In genomic region chr7:100366411-100367250, GRCh38 we compare ENCODE assay signal across 12 cellular contexts. TPM values are rescaled to one million over a fixed set of nuclear protein-coding genes. Genes with fewer than 3 reads are reported as not detected.
DNase-seq lines count a peak whose midpoint lies in the region; ATAC-seq and TF ChIP-seq lines count a peak whose summit lies in the region.
"Had no signal": no experiment of that assay in that cellular context is flagged by ENCODE, and none has a peak within 500 bp of the region (broad histone marks: within the 10 kb centered on the region; RNA-seq: fewer than 3 reads in every experiment).

No MANE protein-coding gene starts in this region.

- H3K4me1 Mint-ChIP-seq in stimulated activated naive B cell treated with anti-CD40 and anti-IgM and Interleukin-4, amounts not matched to agents 10 μg/mL and 1 μg/mL and 100 μg/mL, for 72 hours: peaks cover 47 to 78% of the 10 kb centered on the region in 2 donors

- TF ChIP-seq EP300 in ovary (IDR thresholded peaks at IDR 0.05): no peak

- WGBS in ovary, 3 donors: 88 to 92% (median 90%) methylated on average over 16 of the region's 16 CpGs

- DNase-seq in activated T-cell treated with anti-CD3 and anti-CD28 coated beads for 48 hours (ENCODE audit: low read depth): peak; percentile 23
- no peak for DNase-seq in activated T-cell treated with anti-CD3 and anti-CD28 coated beads for 4 hours
- peak; percentile 38 for DNase-seq in stimulated activated naive B cell treated with anti-CD40 and anti-IgM and Interleukin-4, amounts not matched to agents 10 μg/mL and 1 μg/mL and 100 μg/mL, for 72 hours
- DNase-seq in SIG-M5 (lab: John Stamatoyannopoulos, UW): no peak
- DNase-seq in ovary: no peak
- DNase-seq: left cardiac atrium, NCI-H2081, WERI-Rb-1 had no signal

- H3K9ac ChIP-seq in OCI-LY1 (ENCODE audit: low read length): no peak overlapping the region; the same call in 1 of the 2 replicates

- H3K27ac ChIP-seq in OCI-LY1 (ENCODE audit: low read depth, low read length, poor library complexity, severe bottlenecking) (peak overlapping the region; percentile 95), cingulate gyrus (ENCODE audit: low read depth, low read length) (peak overlapping the region; percentile 39), ovary (no peak overlapping the region)
- H3K27ac ChIP-seq: WERI-Rb-1 had no signal

- peaks cover 33 to 57% of the 10 kb centered on the region in 2 donors for H3K36me3 Mint-ChIP-seq in stimulated activated naive B cell treated with anti-CD40 and anti-IgM and Interleukin-4, amounts not matched to agents 10 μg/mL and 1 μg/mL and 100 μg/mL, for 72 hours

- H2AFZ ChIP-seq in OCI-LY1 (ENCODE audit: low read length): no peak overlapping the region

- H3K4me3 ChIP-seq in OCI-LY1 (ENCODE audit: low read depth, low read length, poor library complexity, severe bottlenecking) (no peak overlapping the region), ovary (no peak overlapping the region)

- ATAC-seq in stimulated activated naive B cell treated with anti-CD40 and anti-IgM and Interleukin-4, amounts not matched to agents 10 μg/mL and 1 μg/mL and 100 μg/mL, for 72 hours (replicated peaks): peak; percentile 8 to 11
- no peak for ATAC-seq in HG03159 (IDR thresholded peaks at IDR 0.05; ENCODE audit: unreplicated experiment)
- ATAC-seq: left cardiac atrium had no signal

- TF ChIP-seq CTCF in OCI-LY1 (IDR thresholded peaks at IDR 0.05; ENCODE audit: low read length) (peak; percentile 11; the same call in 1 of the 2 replicates), ovary (IDR thresholded peaks at IDR 0.05) (no peak)

- peaks cover 38% of the 10 kb centered on the region for H3K36me3 ChIP-seq in OCI-LY1 (ENCODE audit: insufficient read depth, low read length)
- no peaks in the 10 kb centered on the region for H3K36me3 ChIP-seq in ovary

- no peaks in the 10 kb centered on the region for H3K9me2 ChIP-seq in OCI-LY1 (ENCODE audit: low read depth, low read length)

- peak overlapping the region; percentile 91 for H3K27ac Mint-ChIP-seq in stimulated activated naive B cell treated with anti-CD40 and anti-IgM and Interleukin-4, amounts not matched to agents 10 μg/mL and 1 μg/mL and 100 μg/mL, for 72 hours

- H3K27me3 ChIP-seq in OCI-LY1 (ENCODE audit: insufficient read depth, low read length) (no peaks in the 10 kb centered on the region), ovary (no peaks in the 10 kb centered on the region)

- H3K4me1 ChIP-seq in OCI-LY1 (ENCODE audit: insufficient read depth, low read length, severe bottlenecking): peaks cover 62% of the 10 kb centered on the region
- no peaks in the 10 kb centered on the region for H3K4me1 ChIP-seq in ovary (ENCODE audit: insufficient read depth)

- no peaks in the 10 kb centered on the region for H3K79me2 ChIP-seq in OCI-LY1 (ENCODE audit: insufficient read depth, low read length)

- no peaks in the 10 kb centered on the region for H3K9me3 Mint-ChIP-seq in stimulated activated naive B cell treated with anti-CD40 and anti-IgM and Interleukin-4, amounts not matched to agents 10 μg/mL and 1 μg/mL and 100 μg/mL, for 72 hours

- TF ChIP-seq POLR2A in ovary (IDR thresholded peaks at IDR 0.05): no peak

- H3F3A ChIP-seq in OCI-LY1 (ENCODE audit: insufficient read depth, low read length): peaks cover 11% of the 10 kb centered on the region; the same call in 1 of the 2 replicates

- intact Hi-C loops in ovary (cut with DNase I): no loop called here

- no peaks in the 10 kb centered on the region for H3K27me3 Mint-ChIP-seq in stimulated activated naive B cell treated with anti-CD40 and anti-IgM and Interleukin-4, amounts not matched to agents 10 μg/mL and 1 μg/mL and 100 μg/mL, for 72 hours

- H4K20me1 ChIP-seq in OCI-LY1 (ENCODE audit: insufficient read depth, low read length): no peaks in the 10 kb centered on the region

- H3K9me3 ChIP-seq in OCI-LY1 (ENCODE audit: low read length): no peaks in the 10 kb centered on the region
- H3K9me3 ChIP-seq in ovary: no peaks in the 10 kb centered on the region

- peak overlapping the region; percentile 7 to 39 for H3K4me3 Mint-ChIP-seq in stimulated activated naive B cell treated with anti-CD40 and anti-IgM and Interleukin-4, amounts not matched to agents 10 μg/mL and 1 μg/mL and 100 μg/mL, for 72 hours

- H3K4me2 ChIP-seq in OCI-LY1 (ENCODE audit: low read length): peak overlapping the region; percentile 17; the same call in 1 of the 2 replicates

RNA-seq across cellular contexts. Expression of gene PILRA, which starts 6.7 kb away (rescaled TPM):
- 10 to 100 TPM in 1 of 7 donors, 1 to 10 TPM in 6; 1.5 to 25.9 (median 4.1) TPM for total RNA-seq in ovary
- 1 to 10 TPM; 4.8 to 9.0 TPM for polyA plus RNA-seq in ovary

RNA-seq across cellular contexts. Expression of gene PILRB, which starts 8.7 kb away (rescaled TPM):
- total RNA-seq in ovary: 10 to 100 TPM; 29.0 to 55.9 (median 41.1) TPM
- 10 to 100 TPM; 17.2 to 50.2 TPM for polyA plus RNA-seq in ovary

RNA-seq across cellular contexts. Expression of gene SPDYE3, which starts 59.1 kb away (rescaled TPM):
- total RNA-seq in ovary: not detected
- under 1 TPM in 1 of 2 donors, not detected in 1; 0.12 TPM for polyA plus RNA-seq in ovary
- total RNA-seq: left cardiac atrium had no signal
- polyA plus RNA-seq: AG04450 had no signal

Comparison
In these comparisons a context has a peak if more than half of its experiments do, and no peak if none do; other contexts are left out.
1. DNase-seq: peak in activated T-cell treated with anti-CD3 and anti-CD28 coated beads for 48 hours (single experiment) and stimulated activated naive B cell treated with anti-CD40 and anti-IgM and Interleukin-4, amounts not matched to agents 10 μg/mL and 1 μg/mL and 100 μg/mL, for 72 hours (single experiment); none in activated T-cell treated with anti-CD3 and anti-CD28 coated beads for 4 hours (single experiment), SIG-M5 (single experiment) and ovary (0 of 5).
2. H3K27ac ChIP-seq: peak in OCI-LY1 (single experiment) and cingulate gyrus (single experiment); none in ovary (0 of 2).